9 cellular contexts compared by ENCODE assay signal in genomic region chr2:47771211-47771610, GRCh38. TPM values are rescaled to one million over a fixed set of nuclear protein-coding genes. Genes with fewer than 3 reads are reported as not detected.
A peak's percentile ranks its signal among the peaks of the same experiment; 100 is the strongest.
DNase-seq lines count a peak whose midpoint lies in the region; ATAC-seq, FAIRE-seq and TF ChIP-seq lines count a peak whose summit lies in the region.
"Had no signal": no experiment of that assay in that cellular context is flagged by ENCODE, and none has a peak within 500 bp of the region (broad histone marks: within the 10 kb centered on the region; RNA-seq: fewer than 3 reads in every experiment).

No MANE protein-coding gene starts in this region.

- H3K36me3 Mint-ChIP-seq in activated naive CD4-positive, alpha-beta T cell treated with anti-CD3 and anti-CD28 coated beads for 36 hours (ENCODE audit: low read depth): no peaks in the 10 kb centered on the region

- no peak for FAIRE-seq in pancreas (lab: Jason Lieb, UNC)

- no peak overlapping the region for H3K4me3 Mint-ChIP-seq in activated naive CD4-positive, alpha-beta T cell treated with anti-CD3 and anti-CD28 coated beads for 36 hours
- H3K4me3 Mint-ChIP-seq: T-helper 1 cell treated with Interleukin-12 subunit alpha and Interleukin-12 subunit beta and Interleukin-4 antibody, amounts not matched to agents 30 μg/mL and 1 μg/mL, for 36 hours had no signal

- H3K27me3 ChIP-seq in pancreas: no peaks in the 10 kb centered on the region

- H3K4me1 Mint-ChIP-seq in activated naive CD4-positive, alpha-beta T cell treated with anti-CD3 and anti-CD28 coated beads for 36 hours (ENCODE audit: low read depth): peaks cover 2% of the 10 kb centered on the region

- no peak overlapping the region for H3K4me3 ChIP-seq in pancreas

- ATAC-seq in pancreas: peak; percentile 26 to 56 (median 36)
- ATAC-seq in GM21447 (IDR thresholded peaks at IDR 0.05; ENCODE audit: unreplicated experiment): no peak
- ATAC-seq in GM18873 (IDR thresholded peaks at IDR 0.05; ENCODE audit: low FRiP score, unreplicated experiment): no peak

- intact Hi-C loops in pancreas (cut with DNase I): no loop called here
- intact Hi-C loops in activated naive CD4-positive, alpha-beta T cell treated with anti-CD3 and anti-CD28 coated beads for 36 hours (cut with micrococcal nuclease): no loop called here

- no peaks in the 10 kb centered on the region for H3K4me1 ChIP-seq in pancreas

- no peaks in the 10 kb centered on the region for H3K9me3 ChIP-seq in pancreas

- H3K27me3 Mint-ChIP-seq in activated naive CD4-positive, alpha-beta T cell treated with anti-CD3 and anti-CD28 coated beads for 36 hours (ENCODE audit: low read depth): no peaks in the 10 kb centered on the region

- H3K36me3 ChIP-seq in pancreas: no peaks in the 10 kb centered on the region

- no peak overlapping the region for H3K27ac ChIP-seq in pancreas

- DNase-seq in GM04503 (ENCODE audit: low read depth) (peak; percentile 64), NCI-H2029 treated with DMSO at 0.1 percent for 48 hours (lab: John Stamatoyannopoulos, UW) (peak; percentile 23), dermis blood vessel endothelial cell (peak; percentile 67), pancreas (peak in 2 of 6 donors; percentile 11 to 27), SKM-1 (lab: John Stamatoyannopoulos, UW; ENCODE audit: unreplicated experiment) (no peak)
- no peak for DNase-seq in activated naive CD4-positive, alpha-beta T cell treated with anti-CD3 and anti-CD28 coated beads for 36 hours

- no peaks in the 10 kb centered on the region for H3K9me3 Mint-ChIP-seq in activated naive CD4-positive, alpha-beta T cell treated with anti-CD3 and anti-CD28 coated beads for 36 hours

- CTCF ChIA-PET in activated naive CD4-positive, alpha-beta T cell treated with anti-CD3 and anti-CD28 coated beads for 36 hours (lab: Charles Lee): no interaction called here

- no peak overlapping the region for H3K27ac Mint-ChIP-seq in activated naive CD4-positive, alpha-beta T cell treated with anti-CD3 and anti-CD28 coated beads for 36 hours
- H3K27ac Mint-ChIP-seq: T-helper 1 cell treated with Interleukin-12 subunit alpha and Interleukin-12 subunit beta and Interleukin-4 antibody, amounts not matched to agents 30 μg/mL and 1 μg/mL, for 36 hours had no signal

- TF ChIP-seq CTCF in pancreas (IDR thresholded peaks at IDR 0.05): no peak

RNA-seq across cellular contexts. Expression of gene MSH6, which starts 11.7 kb away (rescaled TPM):
- total RNA-seq in dermis blood vessel endothelial cell (50.7 and 53.0 TPM in 2 replicates), pancreas (10 to 100 TPM; 15.2 to 30.9 (median 25.3) TPM)
- 10 to 100 TPM in 1 of 2 donors, 1 to 10 TPM in 1; 4.3 to 11.4 TPM for polyA plus RNA-seq in pancreas
- total RNA-seq in activated naive CD4-positive, alpha-beta T cell treated with anti-CD3 and anti-CD28 coated beads for 36 hours: 100 to 1,000 TPM; 127 to 128 TPM

Comparison
In these comparisons a context has a peak if more than half of its experiments do, and no peak if none do; other contexts are left out.
1. DNase-seq: peak in GM04503 (single experiment), NCI-H2029 treated with DMSO at 0.1 percent for 48 hours (single experiment) and dermis blood vessel endothelial cell (single experiment); none in SKM-1 (single experiment) and activated naive CD4-positive, alpha-beta T cell treated with anti-CD3 and anti-CD28 coated beads for 36 hours (single experiment).
2. ATAC-seq: peak in pancreas (4 of 4); none in GM21447 (single experiment) and GM18873 (single experiment).